Comparison of ENCODE assay signal across 16 cellular contexts in the genomic region with DNA sequence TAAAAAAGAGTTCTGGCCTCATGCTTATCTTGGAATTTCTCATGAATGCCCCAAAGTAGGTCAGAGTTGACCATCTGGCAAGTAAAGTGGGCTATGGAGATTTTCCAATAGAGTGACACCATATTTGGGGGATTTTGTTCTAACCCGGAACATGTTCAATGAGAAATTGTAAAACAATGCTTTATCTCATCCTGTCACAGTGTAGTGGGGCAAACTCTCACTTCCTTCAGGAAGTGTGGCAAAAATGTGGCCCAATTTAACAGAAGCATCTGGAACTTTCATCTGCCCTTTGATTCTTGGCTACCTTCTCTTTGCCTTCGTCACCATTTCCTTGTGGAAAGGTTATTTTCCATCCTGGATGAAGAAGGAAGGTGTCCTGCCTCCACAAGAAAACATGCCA.
"Had no signal": no experiment of that assay in that cellular context is flagged by ENCODE, and none has a peak within 500 bp of the region (broad histone marks: within the 10 kb centered on the region; RNA-seq: fewer than 3 reads in every experiment).

No MANE protein-coding gene starts in this region.

- H3K4me3 ChIP-seq: SJSA1, suprapubic skin, upper lobe of left lung had no signal

- H3K36me3 ChIP-seq: neutrophil, suprapubic skin had no signal

- ATAC-seq: effector memory CD8-positive, alpha-beta T cell; natural killer cell; stimulated activated naive CD8-positive, alpha-beta T cell treated with anti-CD3 and anti-CD28 coated beads, Interleukin-15, Interleukin-2, amounts not matched to agents 100 U/mL and 50 U/mL, for 24 hours had no signal

- H3K9ac ChIP-seq: parathyroid adenoma had no signal

- FAIRE-seq: small intestine, TTC549 had no signal

- DNase-seq: activated CD4-positive, alpha-beta T cell treated with anti-CD3 and anti-CD28 coated beads, Interleukin-2, amount 10 ng/mL, durations not matched to agents 7 days and 5 days; activated CD4-positive, CD25-positive, alpha-beta regulatory T cell; activated CD8-positive, alpha-beta memory T cell treated with anti-CD3 and anti-CD28 coated beads for 24 hours; activated naive CD4-positive, alpha-beta T cell; activated naive CD8-positive, alpha-beta T cell treated with anti-CD3 and anti-CD28 coated beads, Interleukin-2, amount 10 ng/mL, durations not matched to agents 7 days and 5 days; cortex of kidney; effector memory CD8-positive, alpha-beta T cell; natural killer cell; small intestine; stimulated activated naive CD8-positive, alpha-beta T cell treated with anti-CD3 and anti-CD28 coated beads, Interleukin-15, Interleukin-2, amounts not matched to agents 100 U/mL and 50 U/mL, for 24 hours; upper lobe of left lung had no signal

- H3K79me2 ChIP-seq: parathyroid adenoma had no signal

- H3K9me3 ChIP-seq: neutrophil, SJSA1, suprapubic skin, upper lobe of left lung had no signal

- H3K27me3 ChIP-seq: neutrophil, SJSA1, suprapubic skin, upper lobe of left lung had no signal

- H2AFZ ChIP-seq: parathyroid adenoma had no signal

- H3K27ac ChIP-seq: neutrophil, parathyroid adenoma, SJSA1, suprapubic skin had no signal
